ENCODE assay signal across 22 cellular contexts in the genomic region with DNA sequence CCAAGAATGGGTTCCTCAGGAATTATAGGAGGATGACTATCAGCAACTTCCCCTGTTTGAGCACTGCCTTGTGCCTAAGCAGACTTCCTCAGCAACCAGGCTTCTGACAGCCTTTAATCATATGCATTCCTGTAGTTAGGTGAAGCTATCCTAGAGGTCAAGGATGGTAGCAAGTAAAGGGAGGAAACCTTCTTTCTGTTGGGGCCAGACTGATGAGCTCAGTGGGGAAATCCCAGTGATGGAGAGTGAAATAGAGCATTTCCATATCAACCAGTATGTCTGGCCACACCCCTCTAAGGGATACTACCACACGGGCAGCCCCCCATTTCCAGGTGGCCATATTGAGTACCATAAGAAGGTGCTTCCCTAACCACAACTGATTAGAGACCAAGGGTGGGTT.
DNase-seq lines count a peak whose midpoint lies in the region; TF ChIP-seq lines count a peak whose summit lies in the region.
"Had no signal": no experiment of that assay in that cellular context is flagged by ENCODE, and none has a peak within 500 bp of the region (broad histone marks: within the 10 kb centered on the region; RNA-seq: fewer than 3 reads in every experiment).

No MANE protein-coding gene starts in this region.

- H3K27ac ChIP-seq in breast epithelium = peak overlapping the region; percentile 54
- no peak overlapping the region for H3K27ac ChIP-seq in esophagus muscularis mucosa (replicated peaks in 1 of 4)
- H3K27ac ChIP-seq in mesenchymal stem cell (ENCODE audit: low read length, poor library complexity, severe bottlenecking) = no peak overlapping the region
- no peak overlapping the region for H3K27ac ChIP-seq in neuronal stem cell (replicated peaks; ENCODE audit: low read length)
- H3K27ac ChIP-seq: 22Rv1, C4-2B had no signal

- no peak overlapping the region for H3K4me3 ChIP-seq in breast epithelium
- H3K4me3 ChIP-seq in esophagus muscularis mucosa = no peak overlapping the region
- no peak overlapping the region for H3K4me3 ChIP-seq in mesenchymal stem cell (ENCODE audit: insufficient read depth in 1 of 2, low read depth in 1 of 2, low read length in 2 of 2)
- H3K4me3 ChIP-seq in neuronal stem cell (ENCODE audit: low read length in 2 of 2) = no peak overlapping the region

- TF ChIP-seq EP300 in esophagus muscularis mucosa (IDR thresholded peaks at IDR 0.05) = no peak

- POLR2A ChIA-PET in MCF 10A (lab: Yijun Ruan, JAX) = interaction anchor here (0.5 to 1.5 kb wide), 2 partner anchors 15 to 49 kb away, joined by 4 read pairs; no protein-coding TSS in a partner anchor

- H2BK15ac ChIP-seq in mesenchymal stem cell (ENCODE audit: low read depth, poor library complexity, severe bottlenecking) (no peak overlapping the region), neuronal stem cell (ENCODE audit: low read length) (no peak overlapping the region)

- CTCF ChIA-PET in MCF 10A (lab: Yijun Ruan, JAX) = interaction anchor here (0.6 kb wide), 1 partner anchor 20 kb away, joined by 4 read pairs; no protein-coding TSS in a partner anchor

- H3K23ac ChIP-seq in mesenchymal stem cell (ENCODE audit: low read length in 2 of 2) = no peak overlapping the region
- no peak overlapping the region for H3K23ac ChIP-seq in neuronal stem cell (ENCODE audit: low read depth, low read length, poor library complexity)

- BruUV-seq in MCF 10A (replicated peaks; lab: Mats Ljungman, UMichigan) = no TSS peak

- no peak overlapping the region for H3K9ac ChIP-seq in mesenchymal stem cell (ENCODE audit: low read length)
- H3K9ac ChIP-seq in neuronal stem cell (ENCODE audit: low read depth, low read length, poor library complexity) = no peak overlapping the region

- TF ChIP-seq CTCF in breast epithelium (IDR thresholded peaks at IDR 0.05) (no peak), MCF 10A (IDR thresholded peaks at IDR 0.05; ENCODE audit: unreplicated experiment) (no peak), brain (conservative IDR thresholded peaks at IDR 0.05) (no peak), esophagus muscularis mucosa (IDR thresholded peaks at IDR 0.05) (no peak)

- H2BK120ac ChIP-seq in mesenchymal stem cell (ENCODE audit: low read depth, low read length) (no peak overlapping the region), neuronal stem cell (ENCODE audit: low read depth, low read length) (no peak overlapping the region)

- H4K8ac ChIP-seq in mesenchymal stem cell (ENCODE audit: low read length) = no peak overlapping the region
- H4K8ac ChIP-seq in neuronal stem cell (ENCODE audit: low read depth, low read length) = no peak overlapping the region

- H3K4me3 Mint-ChIP-seq in MCF 10A (ENCODE audit: unreplicated experiment) (no peak overlapping the region), brain (no peak overlapping the region)
- H3K4me3 Mint-ChIP-seq: B cell; CD8-positive, alpha-beta T cell had no signal

- H3K4me1 ChIP-seq in breast epithelium (peaks cover 0 to 6% of the 10 kb centered on the region in 2 donors), esophagus muscularis mucosa (no peaks in the 10 kb centered on the region), mesenchymal stem cell (ENCODE audit: control insufficient read depth, insufficient read depth, low read depth, low read length) (no peaks in the 10 kb centered on the region), neuronal stem cell (ENCODE audit: control insufficient read depth in 2 of 2, insufficient read depth in 1 of 2, low read depth in 1 of 2, low read length in 2 of 2) (peaks cover 13 to 17% of the 10 kb centered on the region in 2 donors)

- H2AK5ac ChIP-seq in mesenchymal stem cell (ENCODE audit: low read length, severe bottlenecking) (peak overlapping the region; percentile 21), neuronal stem cell (ENCODE audit: low read depth, low read length) (no peak overlapping the region)

- H3K9me3 ChIP-seq in breast epithelium (no peaks in the 10 kb centered on the region), esophagus muscularis mucosa (no peaks in the 10 kb centered on the region), mesenchymal stem cell (ENCODE audit: control insufficient read depth, low read length) (no peaks in the 10 kb centered on the region), neuronal stem cell (replicated peaks in 1 of 2; ENCODE audit: control insufficient read depth in 2 of 2, insufficient read depth in 1 of 2, low read depth in 1 of 2, low read length in 2 of 2) (no peaks in the 10 kb centered on the region)
- H3K9me3 ChIP-seq: Caco-2 had no signal

- no peak overlapping the region for H2BK5ac ChIP-seq in mesenchymal stem cell (ENCODE audit: low read depth, low read length, poor library complexity, severe bottlenecking)
- H2BK5ac ChIP-seq in neuronal stem cell (ENCODE audit: low read length) = no peak overlapping the region

- H4K91ac ChIP-seq in mesenchymal stem cell (ENCODE audit: low read length) (no peak overlapping the region), neuronal stem cell (ENCODE audit: low read depth, low read length, poor library complexity) (no peak overlapping the region)

- DNase-seq in breast epithelium (ENCODE audit: low spot score in 2 of 2) (no peak), MCF 10A (ENCODE audit: unreplicated experiment) (no peak), esophagus muscularis mucosa (ENCODE audit: extremely low spot score) (peak; percentile 55), mesenchymal stem cell (no peak), neuronal stem cell (ENCODE audit: low spot score) (no peak), inferior parietal cortex (ENCODE audit: extremely low spot score) (no peak)
- no peak for DNase-seq in stimulated activated CD4-positive, alpha-beta T cell treated with anti-CD3 and anti-CD28 coated beads, Interleukin-2, amount 100 ng/mL, for 48 hours
- DNase-seq: Caco-2; CD8-positive, alpha-beta T cell; DMS 273 treated with DMSO at 0.1 percent for 48 hours; DMS79; GDM1; KBM-7; MM.1S; NCI-H2029; NCI-H446 treated with DMSO at 0.1 percent for 48 hours; NCI-H526; SHP77 treated with DMSO at 0.1 percent for 48 hours had no signal

- TF ChIP-seq POLR2A in breast epithelium (IDR thresholded peaks at IDR 0.05) (no peak), esophagus muscularis mucosa (IDR thresholded peaks at IDR 0.05; ENCODE audit: low read depth) (no peak)

- no peak overlapping the region for H2BK12ac ChIP-seq in mesenchymal stem cell (ENCODE audit: low read length in 2 of 2)
- no peak overlapping the region for H2BK12ac ChIP-seq in neuronal stem cell (ENCODE audit: low read length)

- WGBS in esophagus muscularis mucosa = 87% methylated on average over 1 of the region's 1 CpG
- WGBS in mesenchymal stem cell = 100% methylated on average over 1 of the region's 1 CpG
- WGBS in neuronal stem cell (ENCODE audit: extremely low coverage in 2 of 2, insufficient read length in 2 of 2, insufficient replicate concordance in 1 of 2), 2 donors = no CpG with 5 or more reads among the region's 1 CpG

- H3K79me1 ChIP-seq in mesenchymal stem cell (replicated peaks; ENCODE audit: low read length, poor library complexity, severe bottlenecking) = no peaks in the 10 kb centered on the region
- no peaks in the 10 kb centered on the region for H3K79me1 ChIP-seq in neuronal stem cell (ENCODE audit: low read depth, low read length)

- H3K9me3 Mint-ChIP-seq in MCF 10A (ENCODE audit: unreplicated experiment) (no peaks in the 10 kb centered on the region), brain (peaks cover 0 to 4% (median 0%) of the 10 kb centered on the region in 5 experiments)
- H3K9me3 Mint-ChIP-seq: CD8-positive, alpha-beta T cell had no signal

- intact Hi-C loops in breast epithelium (cut with DNase I; ENCODE audit: low total_unique reads) = no loop called here
- intact Hi-C loops in MCF 10A (cut with micrococcal nuclease) = no loop called here
- intact Hi-C loops in esophagus muscularis mucosa (cut with DNase I) = no loop called here

- H3K4ac ChIP-seq in mesenchymal stem cell (ENCODE audit: low read depth in 1 of 2, low read length in 2 of 2) (no peak overlapping the region), neuronal stem cell (ENCODE audit: low read length) (no peak overlapping the region)

- peaks cover 6% of the 10 kb centered on the region for H3K4me1 Mint-ChIP-seq in MCF 10A (ENCODE audit: insufficient read depth, unreplicated experiment)
- H3K4me1 Mint-ChIP-seq in brain = peaks cover 46% of the 10 kb centered on the region
- H3K4me1 Mint-ChIP-seq: B cell had no signal

- no peaks in the 10 kb centered on the region for H3K36me3 Mint-ChIP-seq in MCF 10A (ENCODE audit: insufficient read depth, unreplicated experiment)
- no peaks in the 10 kb centered on the region for H3K36me3 Mint-ChIP-seq in brain
- H3K36me3 Mint-ChIP-seq: CD8-positive, alpha-beta T cell had no signal

- H3K18ac ChIP-seq in mesenchymal stem cell (ENCODE audit: low read depth in 1 of 2, low read length in 2 of 2) (no peak overlapping the region), neuronal stem cell (ENCODE audit: low read length) (no peak overlapping the region)

- H3K14ac ChIP-seq in mesenchymal stem cell (ENCODE audit: low read length in 2 of 2) = peak overlapping the region in 1 of 2 experiments; percentile 65
- no peak overlapping the region for H3K14ac ChIP-seq in neuronal stem cell (ENCODE audit: low read length)

- H3K4me2 ChIP-seq in mesenchymal stem cell (ENCODE audit: low read length, poor library complexity, severe bottlenecking) (no peak overlapping the region), neuronal stem cell (ENCODE audit: insufficient read depth, low read length, poor library complexity, severe bottlenecking) (no peak overlapping the region)

- H3K27me3 Mint-ChIP-seq in MCF 10A (ENCODE audit: insufficient read depth, unreplicated experiment) (peaks cover 7% of the 10 kb centered on the region), brain (no peaks in the 10 kb centered on the region)

- no peak overlapping the region for H3K27ac Mint-ChIP-seq in MCF 10A (ENCODE audit: low read depth, unreplicated experiment)
- H3K27ac Mint-ChIP-seq in brain = peak overlapping the region in 4 of 5 experiments; percentile 13 to 82 (median 63)
- H3K27ac Mint-ChIP-seq: B cell; CD8-positive, alpha-beta T cell had no signal

- no peaks in the 10 kb centered on the region for H3K27me3 ChIP-seq in breast epithelium
- no peaks in the 10 kb centered on the region for H3K27me3 ChIP-seq in esophagus muscularis mucosa
- peaks cover 0 to 23% of the 10 kb centered on the region in 2 experiments for H3K27me3 ChIP-seq in mesenchymal stem cell (ENCODE audit: control insufficient read depth in 1 of 2, insufficient read depth in 1 of 2, low read length in 2 of 2)
- H3K27me3 ChIP-seq in neuronal stem cell (ENCODE audit: control insufficient read depth in 3 of 3, insufficient read depth in 3 of 3, low read depth in 1 of 3, low read length in 3 of 3) = no peaks in the 10 kb centered on the region

- H3K36me3 ChIP-seq in breast epithelium = no peaks in the 10 kb centered on the region
- H3K36me3 ChIP-seq in esophagus muscularis mucosa = no peaks in the 10 kb centered on the region
- H3K36me3 ChIP-seq in mesenchymal stem cell (ENCODE audit: control insufficient read depth in 1 of 2, insufficient read depth in 2 of 2, low read depth in 1 of 2, low read length in 2 of 2) = no peaks in the 10 kb centered on the region
- H3K36me3 ChIP-seq in neuronal stem cell (replicated peaks in 1 of 2; ENCODE audit: control insufficient read depth in 2 of 2, insufficient read depth in 2 of 2, low read length in 2 of 2) = no peaks in the 10 kb centered on the region

- H2AFZ ChIP-seq in mesenchymal stem cell (ENCODE audit: low read depth, low read length) = no peak overlapping the region
- no peak overlapping the region for H2AFZ ChIP-seq in neuronal stem cell (ENCODE audit: low read length)

Comparison
In these comparisons a context has a peak if more than half of its experiments do, and no peak if none do; other contexts are left out.
1. H3K27ac ChIP-seq: peak in breast epithelium (2 of 2); none in esophagus muscularis mucosa (0 of 4), mesenchymal stem cell (single experiment) and neuronal stem cell (single experiment).